ENCODE assay signal across 8 cellular contexts in genomic region chr4:57037982-57038604, GRCh38. TPM values are rescaled to one million over a fixed set of nuclear protein-coding genes. Genes with fewer than 3 reads are reported as not detected.
DNase-seq lines count a peak whose midpoint lies in the region; ATAC-seq and TF ChIP-seq lines count a peak whose summit lies in the region.

No MANE protein-coding gene starts in this region.

- H3K79me2 ChIP-seq in SK-N-SH (ENCODE audit: insufficient read depth) = no peaks in the 10 kb centered on the region

- ATAC-seq in GM18505 (IDR thresholded peaks at IDR 0.05; ENCODE audit: unreplicated experiment) = no peak

- TF ChIP-seq RAD21 in SK-N-SH (IDR thresholded peaks at IDR 0.05; ENCODE audit: low read length) = peak; percentile 98

- peaks cover 0 to 12% of the 10 kb centered on the region in 2 experiments; a peak in 2 of 4 replicates for H3K4me1 ChIP-seq in SK-N-SH (ENCODE audit: control insufficient read depth in 1 of 2, insufficient read depth in 2 of 2, low read depth in 1 of 2, low read length in 1 of 2)

- H3K36me3 ChIP-seq in SK-N-SH (replicated peaks in 1 of 2; ENCODE audit: control insufficient read depth in 1 of 2, insufficient read depth in 2 of 2, low read length in 1 of 2) = peaks cover 0 to 3% of the 10 kb centered on the region in 2 experiments

- no peak overlapping the region for H3K4me2 ChIP-seq in SK-N-SH

- no peak overlapping the region for H3K27ac ChIP-seq in 22Rv1
- peak overlapping the region in 1 of 2 experiments; percentile 16; a peak in 1 of 4 replicates for H3K27ac ChIP-seq in SK-N-SH (ENCODE audit: low read depth in 2 of 2, low read length in 1 of 2)

- no peaks in the 10 kb centered on the region for H3K9me3 ChIP-seq in SK-N-SH

- H3K4me3 ChIP-seq in SK-N-SH (ENCODE audit: low read depth in 2 of 2, low read length in 1 of 2) (0 out of 4 replicates have a peak overlapping the region, but pooled peaks of 1 of the 2 experiments have one; percentile 27), fibroblast of pulmonary artery (replicated peaks; ENCODE audit: low read depth, low read length) (no peak overlapping the region)

- DNase-seq in GM03348 (ENCODE audit: low spot score) = peak; percentile 70
- DNase-seq in HK-2 (ENCODE audit: unreplicated experiment) = peak; percentile 51
- DNase-seq in SK-N-SH = peak; percentile 72
- DNase-seq in fibroblast of pulmonary artery (ENCODE audit: low read depth) = peak; percentile 68
- peak in 47 of 56 donors; percentile 2 to 77 (median 26) for DNase-seq in nucleus accumbens (lab: John Stamatoyannopoulos, UW)
- no peak for DNase-seq in amniotic stem cell (lab: John Stamatoyannopoulos, UW)

- no peaks in the 10 kb centered on the region for H3K9me2 ChIP-seq in SK-N-SH

- POLR2A ChIA-PET in SK-N-SH (lab: Yijun Ruan, JAX) = no interaction called here

- no peak overlapping the region; the same call in 1 of the 2 replicates for H3K9ac ChIP-seq in SK-N-SH

- no peak for TF ChIP-seq EP300 in SK-N-SH (IDR thresholded peaks at IDR 0.05; ENCODE audit: borderline replicate concordance in 1 of 2, low read depth in 1 of 2, low read length in 1 of 2)

- H3K27me3 ChIP-seq in SK-N-SH (ENCODE audit: insufficient read depth) = no peaks in the 10 kb centered on the region

- no peaks in the 10 kb centered on the region for H4K20me1 ChIP-seq in SK-N-SH (ENCODE audit: insufficient read depth)

- CTCF ChIA-PET in SK-N-SH (lab: Yijun Ruan, JAX) = interaction anchor here (0.6 to 8.8 kb wide), 56 partner anchors 9 to 1000 kb away, joined by 3 to 139 read pairs (median 5); partner anchors contain the start of gene NOA1

- no peak for TF ChIP-seq POLR2A in GM18505 (IDR thresholded peaks at IDR 0.05; ENCODE audit: borderline replicate concordance, extremely low read depth, insufficient read depth, insufficient read length)

- 40% methylated on average over 15 of the region's 15 CpGs for whole genome bisulfite sequencing in SK-N-SH (ENCODE audit: low lambda C conversion rate)

- H2AFZ ChIP-seq in SK-N-SH (ENCODE audit: low read depth) = peak overlapping the region; percentile 38; the same call in 1 of the 2 replicates

- TF ChIP-seq CTCF in 22Rv1 (IDR thresholded peaks at IDR 0.05) (peak; percentile 98), SK-N-SH (IDR thresholded peaks at IDR 0.05) (peak; percentile 97), fibroblast of pulmonary artery (IDR thresholded peaks at IDR 0.05; ENCODE audit: low read length, missing control alignments) (peak; percentile 90)

- H3F3A ChIP-seq in SK-N-SH (replicated peaks; ENCODE audit: insufficient read depth) = peaks cover 12% of the 10 kb centered on the region

TF ChIP-seq in SK-N-SH, 30 proteins besides CTCF, POLR2A, EP300 and RAD21:
- TF ChIP-seq CHD2 (IDR thresholded peaks at IDR 0.05; ENCODE audit: low read length, partially characterized antibody) (peak; percentile 32), SMC3 (IDR thresholded peaks at IDR 0.05; ENCODE audit: low read depth, low read length) (peak; percentile 81), EZH2phosphoT487 (IDR thresholded peaks at IDR 0.05; ENCODE audit: borderline replicate concordance, low read depth) (no peak), SIN3A (IDR thresholded peaks at IDR 0.05; ENCODE audit: borderline replicate concordance, low read depth, low read length) (no peak), PBX3 (IDR thresholded peaks at IDR 0.05) (no peak), RFX5 (IDR thresholded peaks at IDR 0.05; ENCODE audit: low read length) (0 out of 2 replicates have a peak, but pooled peaks have one; percentile 42), FOSL2 (IDR thresholded peaks at IDR 0.05; ENCODE audit: borderline replicate concordance, low read depth) (no peak)
TF ChIP-seq in SK-N-SH: peak in this region for 3.

RNA-seq across cellular contexts. Expression of gene POLR2B, which starts 59.4 kb away (rescaled TPM):
- 58.5 and 71.5 TPM in 2 replicates for polyA plus RNA-seq in SK-N-SH (2012; rRNA removed)
- polyA plus RNA-seq in SK-N-SH (2012; cell fraction: cytosol; rRNA removed) = 74.7 and 92.0 TPM in 2 replicates
- polyA plus RNA-seq in SK-N-SH (2012; cell fraction: nucleus; rRNA removed) = 64.3 and 130 TPM in 2 replicates
